Comparison of ENCODE assay signal across 16 cellular contexts in genomic region chr9:90022474-90022873, GRCh38.
"Had no signal": no experiment of that assay in that cellular context is flagged by ENCODE, and none has a peak within 500 bp of the region (broad histone marks: within the 10 kb centered on the region; RNA-seq: fewer than 3 reads in every experiment).

No MANE protein-coding gene starts in this region.

- H3K27me3 ChIP-seq: brain microvascular endothelial cell, heart left ventricle, tibial artery had no signal

- H3K9me3 ChIP-seq: tibial artery had no signal

- DNase-seq: activated CD4-positive, alpha-beta memory T cell treated with anti-CD3 and anti-CD28 coated beads, Interleukin-2, amount 10 ng/mL, durations not matched to agents 7 days and 5 days; activated CD4-positive, CD25-positive, alpha-beta regulatory T cell treated with anti-CD3 and anti-CD28 coated beads, Interleukin-2, amount 50 U/mL, for 72 hours; activated naive CD4-positive, alpha-beta T cell treated with anti-CD3 and anti-CD28 coated beads for 36 hours; amygdala; brain microvascular endothelial cell; dorsolateral prefrontal cortex; heart left ventricle; islet precursor cell; naive thymus-derived CD4-positive, alpha-beta T cell; stimulated activated CD4-positive, alpha-beta T cell treated with anti-CD3 and anti-CD28 coated beads, Interleukin-4, amount 100 ng/mL, for 4 hours; tibial artery had no signal

- H3K27ac Mint-ChIP-seq: activated CD4-positive, alpha-beta memory T cell treated with anti-CD3 and anti-CD28 coated beads, Interleukin-2, amount 10 ng/mL, durations not matched to agents 7 days and 5 days; activated naive CD4-positive, alpha-beta T cell treated with anti-CD3 and anti-CD28 coated beads for 36 hours; activated T-helper 1 cell treated with anti-CD3 and anti-CD28 coated beads, Interleukin-12 subunit alpha, Interleukin-12 subunit beta, Interleukin-2, Interleukin-4 antibody, amounts not matched to agents 30 ng/mL and 10 ng/mL and 1 ng/mL, durations not matched to agents 14 hours and 24 hours and 36 hours; naive thymus-derived CD4-positive, alpha-beta T cell had no signal

- H3K4me3 Mint-ChIP-seq: activated CD4-positive, alpha-beta memory T cell treated with anti-CD3 and anti-CD28 coated beads, Interleukin-2, amount 10 ng/mL, durations not matched to agents 7 days and 5 days; activated naive CD4-positive, alpha-beta T cell treated with anti-CD3 and anti-CD28 coated beads for 36 hours; activated T-helper 1 cell treated with anti-CD3 and anti-CD28 coated beads, Interleukin-12 subunit alpha, Interleukin-12 subunit beta, Interleukin-2, Interleukin-4 antibody, amounts not matched to agents 30 ng/mL and 10 ng/mL and 1 ng/mL, durations not matched to agents 14 hours and 24 hours and 36 hours; naive thymus-derived CD4-positive, alpha-beta T cell had no signal

- H3K27ac ChIP-seq: brain microvascular endothelial cell, dorsolateral prefrontal cortex, heart left ventricle, skin epidermis, tibial artery had no signal

- H3K9ac ChIP-seq: parathyroid adenoma had no signal

- FAIRE-seq: endometrium, frontal cortex had no signal

- H2AFZ ChIP-seq: parathyroid adenoma had no signal

- H3K36me3 ChIP-seq: brain microvascular endothelial cell, heart left ventricle, tibial artery had no signal

- H3K4me3 ChIP-seq: dorsolateral prefrontal cortex, heart left ventricle, skin epidermis, tibial artery had no signal

- ATAC-seq: heart left ventricle; naive thymus-derived CD4-positive, alpha-beta T cell had no signal

- H3K79me2 ChIP-seq: parathyroid adenoma had no signal

- H3K9me3 Mint-ChIP-seq: activated CD4-positive, alpha-beta memory T cell treated with anti-CD3 and anti-CD28 coated beads, Interleukin-2, amount 10 ng/mL, durations not matched to agents 7 days and 5 days; activated naive CD4-positive, alpha-beta T cell treated with anti-CD3 and anti-CD28 coated beads for 36 hours; activated T-helper 1 cell treated with anti-CD3 and anti-CD28 coated beads, Interleukin-12 subunit alpha, Interleukin-12 subunit beta, Interleukin-2, Interleukin-4 antibody, amounts not matched to agents 30 ng/mL and 10 ng/mL and 1 ng/mL, durations not matched to agents 14 hours and 24 hours and 36 hours had no signal
